Comparison of ENCODE assay signal across 9 cellular contexts in the genomic region with DNA sequence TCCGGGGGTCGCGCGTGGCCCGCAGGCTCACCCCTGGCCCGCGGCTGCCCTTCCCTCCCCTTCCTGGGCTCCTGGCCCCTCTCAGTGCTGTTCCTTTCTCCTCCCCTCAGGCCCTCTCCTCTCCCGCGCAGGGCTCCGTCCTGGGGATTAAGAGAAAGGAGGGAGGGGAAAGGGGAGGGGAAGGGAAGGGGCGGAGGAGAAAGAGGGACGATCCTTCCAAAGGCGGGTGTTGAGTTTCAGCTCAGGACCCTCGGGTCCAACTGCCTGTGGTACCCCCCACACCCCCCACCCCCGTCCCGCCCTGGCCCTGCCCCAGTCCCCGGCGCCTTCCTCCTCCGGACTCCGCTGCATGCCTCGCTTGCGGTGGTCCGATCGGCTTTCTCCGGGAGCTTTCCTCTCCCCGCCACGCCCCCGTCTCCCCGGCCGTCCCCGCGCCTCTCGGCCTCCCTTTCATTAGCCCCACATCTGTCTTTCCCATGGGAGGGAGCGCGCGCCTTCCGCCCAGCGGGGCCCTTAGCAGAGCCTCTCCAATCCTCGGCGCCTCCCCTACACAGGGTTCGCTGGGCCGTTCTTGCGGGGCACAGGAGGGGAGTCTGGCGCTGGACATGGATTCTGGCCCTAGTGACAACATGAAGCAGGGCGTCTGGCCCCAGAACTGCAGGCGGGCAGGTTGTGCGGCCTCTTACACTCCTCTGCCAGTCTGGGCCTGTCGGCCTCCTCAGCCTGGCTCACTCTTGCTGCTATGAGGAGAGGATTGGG. TPM values are rescaled to one million over a fixed set of nuclear protein-coding genes. Genes with fewer than 3 reads are reported as not detected.
DNase-seq lines count a peak whose midpoint lies in the region; ATAC-seq lines count a peak whose summit lies in the region.
"Had no signal": no experiment of that assay in that cellular context is flagged by ENCODE, and none has a peak within 500 bp of the region (broad histone marks: within the 10 kb centered on the region; RNA-seq: fewer than 3 reads in every experiment).

No MANE protein-coding gene starts in this region.

- peak; percentile 27 for ATAC-seq in stimulated activated naive CD8-positive, alpha-beta T cell treated with anti-CD3 and anti-CD28 coated beads, Interleukin-15, amount 100 ng/mL, for 72 hours
- ATAC-seq in stimulated activated naive CD8-positive, alpha-beta T cell treated with anti-CD3 and anti-CD28 coated beads, Interleukin-15, Interleukin-2, amounts not matched to agents 100 U/mL and 50 U/mL, for 24 hours = no peak
- peak; percentile 87 for ATAC-seq in aorta (ENCODE audit: low FRiP score)

- H3K4me1 Mint-ChIP-seq in stimulated activated naive CD8-positive, alpha-beta T cell treated with anti-CD3 and anti-CD28 coated beads, Interleukin-15, amount 100 ng/mL, for 72 hours = peaks cover 6% of the 10 kb centered on the region

- H3K27me3 Mint-ChIP-seq in stimulated activated naive CD8-positive, alpha-beta T cell treated with anti-CD3 and anti-CD28 coated beads, Interleukin-15, amount 100 ng/mL, for 72 hours = peaks cover 50% of the 10 kb centered on the region

- no peaks in the 10 kb centered on the region for H3K27me3 ChIP-seq in aorta (ENCODE audit: control insufficient read depth in 1 of 2, insufficient read depth in 2 of 2, low read length in 1 of 2)

- no peak for DNase-seq in stimulated activated naive CD8-positive, alpha-beta T cell treated with anti-CD3 and anti-CD28 coated beads, Interleukin-15, amount 100 ng/mL, for 72 hours
- no peak for DNase-seq in stimulated activated naive CD8-positive, alpha-beta T cell treated with anti-CD3 and anti-CD28 coated beads, Interleukin-15, Interleukin-2, amounts not matched to agents 100 U/mL and 50 U/mL, for 24 hours
- DNase-seq in fibroblast of gingiva (ENCODE audit: low read depth) (peak; percentile 34), mucosa of gallbladder (ENCODE audit: low spot score) (peak; percentile 42), aorta (peak; percentile 85 to 91), SW 1271 (lab: John Stamatoyannopoulos, UW) (no peak), OCI-M1 (lab: John Stamatoyannopoulos, UW) (no peak), SHP77 (lab: John Stamatoyannopoulos, UW) (no peak)

- no peaks in the 10 kb centered on the region for H3K4me1 ChIP-seq in aorta (ENCODE audit: control insufficient read depth in 1 of 2, insufficient read depth in 2 of 2, low read length in 2 of 2)

- H3K9me3 ChIP-seq in aorta (ENCODE audit: control insufficient read depth, low read length) = no peaks in the 10 kb centered on the region

- intact Hi-C loops in aorta (cut with DNase I) = loop anchor here in 1 of 2 donors (5.0 kb wide), 1 partner anchor 44 kb away; a partner anchor contains a TSS

- H3K4me3 Mint-ChIP-seq in stimulated activated naive CD8-positive, alpha-beta T cell treated with anti-CD3 and anti-CD28 coated beads, Interleukin-15, amount 100 ng/mL, for 72 hours = no peak overlapping the region

- peak overlapping the region; percentile 59 to 72 for H3K4me3 ChIP-seq in aorta (ENCODE audit: low read length in 2 of 2)
- H3K4me3 ChIP-seq: BLaER1 treated with 17β-estradiol and CSF1 and Interleukin-3, amounts not matched to agents 10 nM and 100 nM had no signal

- 2 to 3% methylated on average over 40 to 48 of the region's 48 CpGs for WGBS in aorta, 2 donors

- no peaks in the 10 kb centered on the region for H3K36me3 ChIP-seq in aorta (ENCODE audit: control insufficient read depth in 1 of 2, insufficient read depth in 2 of 2, low read length in 1 of 2)
- H3K36me3 ChIP-seq: BLaER1 treated with 17β-estradiol and CSF1 and Interleukin-3, amounts not matched to agents 10 nM and 100 nM had no signal

- H3K27ac ChIP-seq in aorta (ENCODE audit: low read depth in 1 of 2, low read length in 2 of 2) = peak overlapping the region; percentile 49 to 78
- H3K27ac ChIP-seq: BLaER1 treated with 17β-estradiol and CSF1 and Interleukin-3, amounts not matched to agents 10 nM and 100 nM had no signal

- H3K9me3 Mint-ChIP-seq in stimulated activated naive CD8-positive, alpha-beta T cell treated with anti-CD3 and anti-CD28 coated beads, Interleukin-15, amount 100 ng/mL, for 72 hours = no peaks in the 10 kb centered on the region

- H3K27ac Mint-ChIP-seq in stimulated activated naive CD8-positive, alpha-beta T cell treated with anti-CD3 and anti-CD28 coated beads, Interleukin-15, amount 100 ng/mL, for 72 hours = no peak overlapping the region

RNA-seq across cellular contexts. Expression of a gene that starts 1.4 kb away (rescaled TPM):
- total RNA-seq in mucosa of gallbladder (10.8 TPM), aorta (10 to 100 TPM; 19.7 to 24.5 TPM)
- polyA plus RNA-seq in aorta = 10 to 100 TPM in 1 of 2 donors, 1 to 10 TPM in 1; 5.5 to 36.7 TPM

RNA-seq across cellular contexts. Expression of a gene that starts 6.3 kb away (rescaled TPM):
- total RNA-seq in mucosa of gallbladder (not detected), aorta (not detected)
- not detected for polyA plus RNA-seq in aorta

RNA-seq across cellular contexts. Expression of a gene that starts 10.5 kb away (rescaled TPM):
- 2.2 TPM for total RNA-seq in mucosa of gallbladder
- total RNA-seq in aorta = 1 to 10 TPM in 1 of 2 donors, not detected in 1; 4.1 TPM
- 1 to 10 TPM in 1 of 2 donors, under 1 TPM in 1; 0.50 to 1.5 TPM for polyA plus RNA-seq in aorta

RNA-seq across cellular contexts. Expression of a gene that starts 13.7 kb away (rescaled TPM):
- total RNA-seq in mucosa of gallbladder (64.3 TPM), aorta (10 to 100 TPM; 25.8 to 47.8 TPM)
- polyA plus RNA-seq in aorta = 10 to 100 TPM in 1 of 2 donors, 1 to 10 TPM in 1; 7.5 to 85.8 TPM

RNA-seq across cellular contexts. Expression of a gene that starts 41.7 kb away (rescaled TPM):
- total RNA-seq in mucosa of gallbladder = not detected
- total RNA-seq in aorta = not detected
- polyA plus RNA-seq in aorta = 10 to 100 TPM in 1 of 2 donors, under 1 TPM in 1; 0.67 to 11.5 TPM

Comparison
In these comparisons a context has a peak if more than half of its experiments do, and no peak if none do; other contexts are left out.
1. DNase-seq: peak in fibroblast of gingiva (single experiment), mucosa of gallbladder (single experiment) and aorta (2 of 2); none in stimulated activated naive CD8-positive, alpha-beta T cell treated with anti-CD3 and anti-CD28 coated beads, Interleukin-15, amount 100 ng/mL, for 72 hours (0 of 2), stimulated activated naive CD8-positive, alpha-beta T cell treated with anti-CD3 and anti-CD28 coated beads, Interleukin-15, Interleukin-2, amounts not matched to agents 100 U/mL and 50 U/mL, for 24 hours (single experiment), SW 1271 (0 of 2), OCI-M1 (single experiment) and SHP77 (0 of 2).